In genomic region chr2:41782306-41783158, GRCh38 we compare ENCODE assay signal across 8 cellular contexts.
DNase-seq lines count a peak whose midpoint lies in the region; ATAC-seq and TF ChIP-seq lines count a peak whose summit lies in the region.

No MANE protein-coding gene starts in this region.

- no peaks in the 10 kb centered on the region for H3K4me1 ChIP-seq in endodermal cell (ENCODE audit: control insufficient read depth, insufficient read depth, low read length)

- no peak overlapping the region for H3K4me3 ChIP-seq in endodermal cell (ENCODE audit: low read length)

- 50 to 56% methylated on average over 3 to 6 of the region's 6 CpGs for WGBS in endodermal cell (ENCODE audit: insufficient coverage in 1 of 2, insufficient read length in 1 of 2), 2 experiments

- H3K27ac ChIP-seq in endodermal cell (ENCODE audit: low read depth, low read length) = no peak overlapping the region

- ATAC-seq in GM18873 (IDR thresholded peaks at IDR 0.05; ENCODE audit: low FRiP score, unreplicated experiment) (peak; percentile 62), naive B cell (ENCODE audit: low read depth in 2 of 2) (no peak), HG03139 (IDR thresholded peaks at IDR 0.05; ENCODE audit: unreplicated experiment) (no peak), HG03135 (IDR thresholded peaks at IDR 0.05; ENCODE audit: unreplicated experiment) (no peak)

- H3K9me3 Mint-ChIP-seq in endodermal cell (peaks cover 5% of the 10 kb centered on the region), naive B cell (no peaks in the 10 kb centered on the region)

- DNase-seq in D341Med (ENCODE audit: low spot score) (peak; percentile 52), LoVo (ENCODE audit: low spot score) (peak; percentile 48), SKM-1 treated with dmso at 0.1 percent for 144 hours (lab: John Stamatoyannopoulos, UW; ENCODE audit: unreplicated experiment) (peak; percentile 22), endodermal cell (peak; percentile 66), naive B cell (peak; percentile 19)

- H3K27ac Mint-ChIP-seq in endodermal cell (no peak overlapping the region), naive B cell (no peak overlapping the region)

- H3K36me3 ChIP-seq in endodermal cell (ENCODE audit: control insufficient read depth, insufficient read depth, low read length) = no peaks in the 10 kb centered on the region

- peaks cover 27% of the 10 kb centered on the region for H3K27me3 ChIP-seq in endodermal cell (ENCODE audit: control insufficient read depth, insufficient read depth, low read length, poor library complexity, severe bottlenecking)

- no peak overlapping the region for H3K9ac ChIP-seq in endodermal cell (ENCODE audit: extremely low read depth, low read length, poor library complexity, severe bottlenecking)

- H3K4me1 Mint-ChIP-seq in endodermal cell (peaks cover 19% of the 10 kb centered on the region), naive B cell (no peaks in the 10 kb centered on the region)

- TF ChIP-seq CTCF in endodermal cell (conservative IDR thresholded peaks at IDR 0.05) = peak; percentile 93

- peaks cover 22% of the 10 kb centered on the region for H3K27me3 Mint-ChIP-seq in endodermal cell (ENCODE audit: insufficient read depth)
- peaks cover 5 to 11% (median 10%) of the 10 kb centered on the region in 3 donors for H3K27me3 Mint-ChIP-seq in naive B cell

- H3K36me3 Mint-ChIP-seq in endodermal cell (ENCODE audit: low read depth) (no peaks in the 10 kb centered on the region), naive B cell (no peaks in the 10 kb centered on the region)

- no peaks in the 10 kb centered on the region for H3K9me3 ChIP-seq in endodermal cell (ENCODE audit: control insufficient read depth, low read length)

- H3K4me3 Mint-ChIP-seq in endodermal cell = no peak overlapping the region
- H3K4me3 Mint-ChIP-seq in naive B cell = no peak overlapping the region
